ENCODE assay signal across 19 cellular contexts in genomic region chr17:70086468-70086867, GRCh38. TPM values are rescaled to one million over a fixed set of nuclear protein-coding genes. Genes with fewer than 3 reads are reported as not detected.
DNase-seq lines count a peak whose midpoint lies in the region; TF ChIP-seq lines count a peak whose summit lies in the region.
"Had no signal": no experiment of that assay in that cellular context is flagged by ENCODE, and none has a peak within 500 bp of the region (broad histone marks: within the 10 kb centered on the region; RNA-seq: fewer than 3 reads in every experiment).

No MANE protein-coding gene starts in this region.

- TF ChIP-seq CTCF in suprapubic skin (IDR thresholded peaks at IDR 0.05) = no peak

- no peaks in the 10 kb centered on the region for H3K9me3 ChIP-seq in suprapubic skin
- H3K9me3 ChIP-seq: HAP-1 had no signal

- no peak for TF ChIP-seq POLR2A in suprapubic skin (IDR thresholded peaks at IDR 0.05)

- H3K27me3 ChIP-seq in suprapubic skin = no peaks in the 10 kb centered on the region
- H3K27me3 ChIP-seq: BLaER1 treated with 17β-estradiol and CSF1 and Interleukin-3, amounts not matched to agents 10 nM and 100 nM had no signal

- no peak overlapping the region for H3K4me3 ChIP-seq in suprapubic skin
- H3K4me3 ChIP-seq: BLaER1 treated with 17β-estradiol and CSF1 and Interleukin-3, amounts not matched to agents 10 nM and 100 nM; GM23248; HAP-1 had no signal

- no peaks in the 10 kb centered on the region for H3K36me3 ChIP-seq in suprapubic skin
- H3K36me3 ChIP-seq: BLaER1 treated with 17β-estradiol and CSF1 and Interleukin-3, amounts not matched to agents 10 nM and 100 nM; HAP-1 had no signal

- peak; percentile 45 for DNase-seq in HCEC 1CT
- DNase-seq in dermis blood vessel endothelial cell = peak; percentile 68
- DNase-seq in glomerular endothelial cell (ENCODE audit: extremely low read depth, low read depth, low spot score) = peak; percentile 79
- DNase-seq in pulmonary artery endothelial cell (ENCODE audit: low read depth, low spot score) = peak; percentile 43
- DNase-seq in suprapubic skin (ENCODE audit: low spot score in 2 of 2) = no peak
- DNase-seq in NCI-H2227 treated with DMSO at 0.1 percent for 48 hours (lab: John Stamatoyannopoulos, UW) = no peak
- no peak for DNase-seq in NCI-H2227 (lab: John Stamatoyannopoulos, UW; ENCODE audit: unreplicated experiment)
- DNase-seq in NCI-H526 (lab: John Stamatoyannopoulos, UW) = no peak
- DNase-seq: CD8-positive, alpha-beta T cell; DMS 273 treated with DMSO at 0.1 percent for 48 hours; DMS53; DND-41; GDM1; GM23248 had no signal

- TF ChIP-seq EP300 in suprapubic skin (IDR thresholded peaks at IDR 0.05) = no peak

- WGBS in suprapubic skin = 69% methylated on average over 2 of the region's 2 CpGs

- H3K4me1 ChIP-seq in suprapubic skin = peaks cover 1% of the 10 kb centered on the region
- H3K4me1 ChIP-seq: HAP-1 had no signal

- no peak overlapping the region for H3K27ac ChIP-seq in suprapubic skin
- H3K27ac ChIP-seq: BLaER1 treated with 17β-estradiol and CSF1 and Interleukin-3, amounts not matched to agents 10 nM and 100 nM; GM23248 had no signal

RNA-seq across cellular contexts. Expression of gene KCNJ16, which starts 11.4 kb away (rescaled TPM):
- total RNA-seq in dermis blood vessel endothelial cell (0.60 and 1.7 TPM in 2 replicates), glomerular endothelial cell (0.64 and 9.5 TPM in 2 replicates), pulmonary artery endothelial cell (0.07 TPM in 1 of 2 replicates, not detected in the other), suprapubic skin (not detected)
- total RNA-seq: B cell; CD8-positive, alpha-beta T cell; GM23248; H4; HepG2 had no signal

Comparison
In these comparisons a context has a peak if more than half of its experiments do, and no peak if none do; other contexts are left out.
1. DNase-seq: peak in HCEC 1CT (single experiment), dermis blood vessel endothelial cell (single experiment), glomerular endothelial cell (single experiment) and pulmonary artery endothelial cell (single experiment); none in suprapubic skin (0 of 2), NCI-H2227 treated with DMSO at 0.1 percent for 48 hours (single experiment), NCI-H2227 (single experiment) and NCI-H526 (0 of 2).